Comparison of ENCODE assay signal across 8 cellular contexts in genomic region chr18:9135912-9136314, GRCh38. TPM values are rescaled to one million over a fixed set of nuclear protein-coding genes. Genes with fewer than 3 reads are reported as not detected.
DNase-seq lines count a peak whose midpoint lies in the region; ATAC-seq and TF ChIP-seq lines count a peak whose summit lies in the region.

No MANE protein-coding gene starts in this region.

- H3K9ac ChIP-seq in SK-N-MC (ENCODE audit: insufficient read length) = peak overlapping the region; percentile 82
- peak overlapping the region; percentile 79 for H3K9ac ChIP-seq in muscle layer of colon (ENCODE audit: low read length)

- peak; percentile 83 for ATAC-seq in GM23338

- H3F3A ChIP-seq in GM23338 (replicated peaks; ENCODE audit: low read depth) = peaks cover 10% of the 10 kb centered on the region

- no peaks in the 10 kb centered on the region for H3K9me2 ChIP-seq in GM23338 (ENCODE audit: insufficient read depth)

- no peaks in the 10 kb centered on the region for H3K27me3 ChIP-seq in GM23338 (ENCODE audit: insufficient read depth)
- H3K27me3 ChIP-seq in muscle layer of colon (ENCODE audit: control insufficient read depth in 1 of 2, insufficient read depth in 2 of 2, low read length in 2 of 2) = no peaks in the 10 kb centered on the region

- H3K27me3 Mint-ChIP-seq in GM23338 (ENCODE audit: insufficient read depth, low read depth, poor library complexity) = peaks cover 13% of the 10 kb centered on the region

- H3K27ac ChIP-seq in GM23338 (ENCODE audit: low read depth) (peak overlapping the region; percentile 94), SK-N-MC (peak overlapping the region; percentile 68; the same call in 1 of the 2 replicates), epithelial cell of prostate (peak overlapping the region; percentile 97), muscle layer of colon (ENCODE audit: low read depth, low read length) (peak overlapping the region; percentile 86)

- H3K4me1 ChIP-seq in GM23338 (ENCODE audit: insufficient read depth) (peaks cover 15% of the 10 kb centered on the region; the same call in 1 of the 2 replicates), muscle layer of colon (ENCODE audit: insufficient read depth, low read length) (peaks cover 42% of the 10 kb centered on the region)

- H3K4me3 ChIP-seq in GM23338 (peak overlapping the region; percentile 81), LNCaP clone FGC (ENCODE audit: low read depth, low read length) (peak overlapping the region; percentile 65), SK-N-MC (peak overlapping the region; percentile 98), muscle layer of colon (ENCODE audit: low read depth in 1 of 2, low read length in 2 of 2) (peak overlapping the region; percentile 75 to 78)

- peaks cover 46% of the 10 kb centered on the region for H3K79me2 ChIP-seq in GM23338 (replicated peaks; ENCODE audit: insufficient read depth)

- 0 out of 2 replicates have a peak, but pooled peaks cover 3% of the 10 kb centered on the region for H4K20me1 ChIP-seq in GM23338 (replicated peaks; ENCODE audit: insufficient read depth)

- H2AFZ ChIP-seq in GM23338 = peak overlapping the region; percentile 72; the same call in 1 of the 2 replicates

- DNase-seq in SHP77 (lab: John Stamatoyannopoulos, UW) (peak; percentile 37 to 47), SHP77 treated with DMSO at 0.1 percent for 48 hours (lab: John Stamatoyannopoulos, UW) (no peak), GM23338 (ENCODE audit: low spot score) (peak; percentile 93), LNCaP clone FGC (ENCODE audit: low read depth) (peak; percentile 22), SK-N-MC (ENCODE audit: low read depth, low spot score) (no peak), epithelial cell of prostate (ENCODE audit: low read depth, low spot score) (no peak), kidney glomerular epithelial cell (lab: John Stamatoyannopoulos, UW) (no peak)

- H3K9me3 ChIP-seq in SK-N-MC (ENCODE audit: low read depth, low read length) (no peaks in the 10 kb centered on the region), muscle layer of colon (ENCODE audit: low read length) (no peaks in the 10 kb centered on the region)

- peaks cover 30% of the 10 kb centered on the region for H3K36me3 Mint-ChIP-seq in GM23338 (ENCODE audit: low read depth)

- no peak for TF ChIP-seq CTCF in GM23338 (conservative IDR thresholded peaks at IDR 0.05; ENCODE audit: low read depth in 2 of 2)
- no peak for TF ChIP-seq CTCF in LNCaP clone FGC (IDR thresholded peaks at IDR 0.05; ENCODE audit: control insufficient read depth, extremely low read depth, insufficient read depth)

- peaks cover 25% of the 10 kb centered on the region for H3K4me1 Mint-ChIP-seq in GM23338

- peak overlapping the region; percentile 96 for H3K4me3 Mint-ChIP-seq in GM23338

- H3K4me2 ChIP-seq in GM23338 = peak overlapping the region; percentile 75

- no peaks in the 10 kb centered on the region; the same call in 1 of the 2 replicates for H3K36me3 ChIP-seq in GM23338 (ENCODE audit: insufficient read depth)
- H3K36me3 ChIP-seq in SK-N-MC (ENCODE audit: insufficient read depth, low read length) = peaks cover 35% of the 10 kb centered on the region
- peaks cover 25% of the 10 kb centered on the region for H3K36me3 ChIP-seq in muscle layer of colon (ENCODE audit: insufficient read depth, low read length)

- H3K27ac Mint-ChIP-seq in GM23338 = peak overlapping the region; percentile 99

- no peaks in the 10 kb centered on the region for H3K9me3 Mint-ChIP-seq in GM23338

TF ChIP-seq in GM23338, 12 proteins besides CTCF, POLR2A, EP300 and RAD21:
- TF ChIP-seq NANOG (IDR thresholded peaks at IDR 0.05; ENCODE audit: borderline replicate concordance) = no peak
- TF ChIP-seq CREB1 (CRISPR knock-in tag; IDR thresholded peaks at IDR 0.05; ENCODE audit: low read depth) = no peak
- peak; percentile 68 for TF ChIP-seq POLR2AphosphoS5 (IDR thresholded peaks at IDR 0.05; ENCODE audit: low read depth)
- TF ChIP-seq, protein P1, sequence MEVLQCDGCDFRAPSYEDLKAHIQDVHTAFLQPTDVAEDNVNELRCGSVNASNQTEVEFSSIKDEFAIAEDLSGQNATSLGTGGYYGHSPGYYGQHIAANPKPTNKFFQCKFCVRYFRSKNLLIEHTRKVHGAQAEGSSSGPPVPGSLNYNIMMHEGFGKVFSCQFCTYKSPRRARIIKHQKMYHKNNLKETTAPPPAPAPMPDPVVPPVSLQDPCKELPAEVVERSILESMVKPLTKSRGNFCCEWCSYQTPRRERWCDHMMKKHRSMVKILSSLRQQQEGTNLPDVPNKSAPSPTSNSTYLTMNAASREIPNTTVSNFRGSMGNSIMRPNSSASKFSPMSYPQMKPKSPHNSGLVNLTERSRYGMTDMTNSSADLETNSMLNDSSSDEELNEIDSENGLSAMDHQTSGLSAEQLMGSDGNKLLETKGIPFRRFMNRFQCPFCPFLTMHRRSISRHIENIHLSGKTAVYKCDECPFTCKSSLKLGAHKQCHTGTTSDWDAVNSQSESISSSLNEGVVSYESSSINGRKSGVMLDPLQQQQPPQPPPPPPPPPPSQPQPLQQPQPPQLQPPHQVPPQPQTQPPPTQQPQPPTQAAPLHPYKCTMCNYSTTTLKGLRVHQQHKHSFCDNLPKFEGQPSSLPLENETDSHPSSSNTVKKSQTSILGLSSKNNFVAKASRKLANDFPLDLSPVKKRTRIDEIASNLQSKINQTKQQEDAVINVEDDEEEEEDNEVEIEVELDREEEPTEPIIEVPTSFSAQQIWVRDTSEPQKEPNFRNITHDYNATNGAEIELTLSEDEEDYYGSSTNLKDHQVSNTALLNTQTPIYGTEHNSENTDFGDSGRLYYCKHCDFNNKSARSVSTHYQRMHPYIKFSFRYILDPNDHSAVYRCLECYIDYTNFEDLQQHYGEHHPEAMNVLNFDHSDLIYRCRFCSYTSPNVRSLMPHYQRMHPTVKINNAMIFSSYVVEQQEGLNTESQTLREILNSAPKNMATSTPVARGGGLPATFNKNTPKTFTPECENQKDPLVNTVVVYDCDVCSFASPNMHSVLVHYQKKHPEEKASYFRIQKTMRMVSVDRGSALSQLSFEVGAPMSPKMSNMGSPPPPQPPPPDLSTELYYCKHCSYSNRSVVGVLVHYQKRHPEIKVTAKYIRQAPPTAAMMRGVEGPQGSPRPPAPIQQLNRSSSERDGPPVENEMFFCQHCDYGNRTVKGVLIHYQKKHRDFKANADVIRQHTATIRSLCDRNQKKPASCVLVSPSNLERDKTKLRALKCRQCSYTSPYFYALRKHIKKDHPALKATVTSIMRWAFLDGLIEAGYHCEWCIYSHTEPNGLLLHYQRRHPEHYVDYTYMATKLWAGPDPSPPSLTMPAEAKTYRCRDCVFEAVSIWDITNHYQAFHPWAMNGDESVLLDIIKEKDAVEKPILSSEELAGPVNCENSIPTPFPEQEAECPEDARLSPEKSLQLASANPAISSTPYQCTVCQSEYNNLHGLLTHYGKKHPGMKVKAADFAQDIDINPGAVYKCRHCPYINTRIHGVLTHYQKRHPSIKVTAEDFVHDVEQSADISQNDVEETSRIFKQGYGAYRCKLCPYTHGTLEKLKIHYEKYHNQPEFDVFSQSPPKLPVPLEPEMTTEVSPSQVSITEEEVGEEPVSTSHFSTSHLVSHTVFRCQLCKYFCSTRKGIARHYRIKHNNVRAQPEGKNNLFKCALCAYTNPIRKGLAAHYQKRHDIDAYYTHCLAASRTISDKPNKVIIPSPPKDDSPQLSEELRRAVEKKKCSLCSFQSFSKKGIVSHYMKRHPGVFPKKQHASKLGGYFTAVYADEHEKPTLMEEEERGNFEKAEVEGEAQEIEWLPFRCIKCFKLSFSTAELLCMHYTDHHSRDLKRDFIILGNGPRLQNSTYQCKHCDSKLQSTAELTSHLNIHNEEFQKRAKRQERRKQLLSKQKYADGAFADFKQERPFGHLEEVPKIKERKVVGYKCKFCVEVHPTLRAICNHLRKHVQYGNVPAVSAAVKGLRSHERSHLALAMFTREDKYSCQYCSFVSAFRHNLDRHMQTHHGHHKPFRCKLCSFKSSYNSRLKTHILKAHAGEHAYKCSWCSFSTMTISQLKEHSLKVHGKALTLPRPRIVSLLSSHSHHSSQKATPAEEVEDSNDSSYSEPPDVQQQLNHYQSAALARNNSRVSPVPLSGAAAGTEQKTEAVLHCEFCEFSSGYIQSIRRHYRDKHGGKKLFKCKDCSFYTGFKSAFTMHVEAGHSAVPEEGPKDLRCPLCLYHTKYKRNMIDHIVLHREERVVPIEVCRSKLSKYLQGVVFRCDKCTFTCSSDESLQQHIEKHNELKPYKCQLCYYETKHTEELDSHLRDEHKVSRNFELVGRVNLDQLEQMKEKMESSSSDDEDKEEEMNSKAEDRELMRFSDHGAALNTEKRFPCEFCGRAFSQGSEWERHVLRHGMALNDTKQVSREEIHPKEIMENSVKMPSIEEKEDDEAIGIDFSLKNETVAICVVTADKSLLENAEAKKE (CRISPR knock-in tag; IDR thresholded peaks at IDR 0.05) = no peak

RNA-seq across cellular contexts. Expression of gene ANKRD12, which starts 0.7 kb away (rescaled TPM):
- total RNA-seq in GM23338 (2014; rRNA removed; shearing (Covaris generic)) = 17.2 and 23.9 TPM in 2 replicates
- 57.9 and 92.4 TPM in 2 replicates for polyA plus RNA-seq in GM23338 (2016; fragmentation: Nextera tagmentation; extraction: Ambion mirVana)

RNA-seq across cellular contexts. Expression of gene NDUFV2, which starts 33.4 kb away (rescaled TPM):
- 157 and 169 TPM in 2 replicates for total RNA-seq in GM23338 (2014; rRNA removed; shearing (Covaris generic))
- polyA plus RNA-seq in GM23338 (2016; fragmentation: Nextera tagmentation; extraction: Ambion mirVana) = 535 and 577 TPM in 2 replicates

Comparison
In these comparisons a context has a peak if more than half of its experiments do, and no peak if none do; other contexts are left out.
1. DNase-seq: peak in SHP77 (2 of 2), GM23338 (single experiment) and LNCaP clone FGC (single experiment); none in SHP77 treated with DMSO at 0.1 percent for 48 hours (single experiment), SK-N-MC (single experiment), epithelial cell of prostate (single experiment) and kidney glomerular epithelial cell (single experiment).
2. Peak in every context shown above with its lines, with median percentiles within 50 percentile points of each other: H3K27ac ChIP-seq and H3K4me3 ChIP-seq.